10 cellular contexts compared by ENCODE assay signal in genomic region chr10:111338798-111339197, GRCh38.
DNase-seq lines count a peak whose midpoint lies in the region; ATAC-seq and TF ChIP-seq lines count a peak whose summit lies in the region.
"Had no signal": no experiment of that assay in that cellular context is flagged by ENCODE, and none has a peak within 500 bp of the region (broad histone marks: within the 10 kb centered on the region; RNA-seq: fewer than 3 reads in every experiment).

No MANE protein-coding gene starts in this region.

- no peak overlapping the region for H3K4me3 ChIP-seq in DOHH2 (ENCODE audit: low read length)
- no peak overlapping the region for H3K4me3 ChIP-seq in tibial nerve

- no peak for DNase-seq in activated T-helper 2 cell treated with anti-CD3 and anti-CD28 coated beads, Interferon-gamma antibody, Interleukin-2, Interleukin-4, amounts not matched to agents 10 μg/mL and 5 μg/mL and 100 μg/mL, durations not matched to agents 14 hours and 24 hours and 36 hours (ENCODE audit: low spot score)
- no peak for DNase-seq in tibial nerve (ENCODE audit: low spot score in 2 of 2)
- DNase-seq in kidney tubule cell (ENCODE audit: low spot score): no peak
- no peak for DNase-seq in NK-92 treated with Interleukin-12 subunit alpha and Interleukin-12 subunit beta, amount 100 ng/mL, for 24 hours (lab: John Stamatoyannopoulos, UW)
- DNase-seq: kidney had no signal

- no peaks in the 10 kb centered on the region for H4K20me1 ChIP-seq in DOHH2 (ENCODE audit: control insufficient read depth, insufficient read depth, low read depth, low read length)

- H3K9me3 ChIP-seq in DOHH2 (ENCODE audit: control insufficient read depth, insufficient read depth, low read length) (peaks cover 14% of the 10 kb centered on the region), tibial nerve (peaks cover 0 to 14% (median 2%) of the 10 kb centered on the region in 4 donors)

- ATAC-seq in GM19328 (IDR thresholded peaks at IDR 0.05; ENCODE audit: unreplicated experiment) (peak; percentile 95), HG02759 (IDR thresholded peaks at IDR 0.05; ENCODE audit: unreplicated experiment) (peak; percentile 93), HG03460 (IDR thresholded peaks at IDR 0.05; ENCODE audit: unreplicated experiment) (peak; percentile 89)
- ATAC-seq: HCT116 had no signal

- H3K9me3 Mint-ChIP-seq in activated T-helper 2 cell treated with anti-CD3 and anti-CD28 coated beads, Interferon-gamma antibody, Interleukin-2, Interleukin-4, amounts not matched to agents 10 μg/mL and 5 μg/mL and 100 μg/mL, durations not matched to agents 14 hours and 24 hours and 36 hours: peaks cover 25% of the 10 kb centered on the region

- H3K27ac ChIP-seq in DOHH2 (ENCODE audit: low read depth, low read length): no peak overlapping the region
- H3K27ac ChIP-seq in tibial nerve: no peak overlapping the region

- no peaks in the 10 kb centered on the region for H3K4me1 Mint-ChIP-seq in activated T-helper 2 cell treated with anti-CD3 and anti-CD28 coated beads, Interferon-gamma antibody, Interleukin-2, Interleukin-4, amounts not matched to agents 10 μg/mL and 5 μg/mL and 100 μg/mL, durations not matched to agents 14 hours and 24 hours and 36 hours (ENCODE audit: low read depth)

- H3K36me3 ChIP-seq in DOHH2 (ENCODE audit: control insufficient read depth, low read length) (no peaks in the 10 kb centered on the region), tibial nerve (no peaks in the 10 kb centered on the region)

- no peaks in the 10 kb centered on the region for H3K36me3 Mint-ChIP-seq in activated T-helper 2 cell treated with anti-CD3 and anti-CD28 coated beads, Interferon-gamma antibody, Interleukin-2, Interleukin-4, amounts not matched to agents 10 μg/mL and 5 μg/mL and 100 μg/mL, durations not matched to agents 14 hours and 24 hours and 36 hours (ENCODE audit: low read depth)

- no peaks in the 10 kb centered on the region for H3F3A ChIP-seq in DOHH2 (ENCODE audit: control insufficient read depth, insufficient read depth)

- H3K79me2 ChIP-seq in DOHH2 (ENCODE audit: control insufficient read depth, low read length): no peaks in the 10 kb centered on the region

- H3K27me3 ChIP-seq in DOHH2 (ENCODE audit: control insufficient read depth, low read length) (peaks cover 19% of the 10 kb centered on the region), tibial nerve (no peaks in the 10 kb centered on the region)

- no peaks in the 10 kb centered on the region for H3K9me2 ChIP-seq in DOHH2 (replicated peaks; ENCODE audit: control insufficient read depth, low read length)

- 62 to 67% methylated on average over 5 of the region's 5 CpGs for WGBS in tibial nerve, 2 donors

- TF ChIP-seq CTCF in DOHH2 (IDR thresholded peaks at IDR 0.05; ENCODE audit: low read depth, low read length, poor library complexity, severe bottlenecking) (no peak), tibial nerve (IDR thresholded peaks at IDR 0.05) (no peak)

- H3K4me3 Mint-ChIP-seq in activated T-helper 2 cell treated with anti-CD3 and anti-CD28 coated beads, Interferon-gamma antibody, Interleukin-2, Interleukin-4, amounts not matched to agents 10 μg/mL and 5 μg/mL and 100 μg/mL, durations not matched to agents 14 hours and 24 hours and 36 hours (ENCODE audit: low read depth): no peak overlapping the region

- H3K4me2 ChIP-seq in DOHH2 (ENCODE audit: low read length): peak overlapping the region; percentile 14; the same call in 1 of the 2 replicates

- no peak for TF ChIP-seq EP300 in tibial nerve (IDR thresholded peaks at IDR 0.05)

- peaks cover 24% of the 10 kb centered on the region for H3K4me1 ChIP-seq in DOHH2 (ENCODE audit: control insufficient read depth, low read length)
- peaks cover 0 to 10% (median 0%) of the 10 kb centered on the region in 4 donors for H3K4me1 ChIP-seq in tibial nerve

- no peak for TF ChIP-seq POLR2A in tibial nerve (IDR thresholded peaks at IDR 0.05)

- intact Hi-C loops in activated T-helper 2 cell treated with anti-CD3 and anti-CD28 coated beads, Interferon-gamma antibody, Interleukin-2, Interleukin-4, amounts not matched to agents 10 μg/mL and 5 μg/mL and 100 μg/mL, durations not matched to agents 14 hours and 24 hours and 36 hours (cut with micrococcal nuclease): no loop called here

- no peaks in the 10 kb centered on the region for H3K27me3 Mint-ChIP-seq in activated T-helper 2 cell treated with anti-CD3 and anti-CD28 coated beads, Interferon-gamma antibody, Interleukin-2, Interleukin-4, amounts not matched to agents 10 μg/mL and 5 μg/mL and 100 μg/mL, durations not matched to agents 14 hours and 24 hours and 36 hours (ENCODE audit: low read depth)

- H3K27ac Mint-ChIP-seq in activated T-helper 2 cell treated with anti-CD3 and anti-CD28 coated beads, Interferon-gamma antibody, Interleukin-2, Interleukin-4, amounts not matched to agents 10 μg/mL and 5 μg/mL and 100 μg/mL, durations not matched to agents 14 hours and 24 hours and 36 hours: no peak overlapping the region
